Comparison of ENCODE assay signal across 2 cellular contexts in the genomic region with DNA sequence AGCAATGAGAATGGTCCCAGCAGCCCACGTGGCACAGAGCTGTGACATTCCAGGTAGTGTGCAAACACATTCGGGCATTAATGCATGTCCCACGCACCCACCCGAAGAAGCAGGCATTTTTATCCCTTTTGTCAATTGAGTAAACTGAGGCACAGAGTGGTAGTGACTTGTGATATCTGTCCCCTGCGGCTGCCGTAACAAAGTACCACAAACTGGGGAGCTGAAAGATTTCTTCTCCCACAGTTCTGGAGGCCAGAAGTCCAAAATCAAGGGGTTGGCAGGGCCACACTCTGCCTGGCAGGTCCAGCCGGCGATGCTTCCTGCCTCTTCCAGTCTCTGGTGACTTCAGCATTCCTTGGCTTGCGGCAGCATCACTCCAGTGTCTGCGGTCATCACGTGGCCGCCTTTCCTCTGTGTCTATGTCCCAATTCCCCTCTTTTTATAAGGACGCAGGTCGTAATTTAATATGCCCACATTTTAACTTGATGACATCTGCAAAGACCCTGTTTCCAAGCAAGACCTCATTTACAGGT.
A peak's percentile ranks its signal among the peaks of the same experiment; 100 is the strongest.
TF ChIP-seq lines count a peak whose summit lies in the region.

No MANE protein-coding gene starts in this region.

TF ChIP-seq in IMR-90, 13 proteins besides CTCF, POLR2A, EP300 and RAD21:
- TF ChIP-seq, protein P1, sequence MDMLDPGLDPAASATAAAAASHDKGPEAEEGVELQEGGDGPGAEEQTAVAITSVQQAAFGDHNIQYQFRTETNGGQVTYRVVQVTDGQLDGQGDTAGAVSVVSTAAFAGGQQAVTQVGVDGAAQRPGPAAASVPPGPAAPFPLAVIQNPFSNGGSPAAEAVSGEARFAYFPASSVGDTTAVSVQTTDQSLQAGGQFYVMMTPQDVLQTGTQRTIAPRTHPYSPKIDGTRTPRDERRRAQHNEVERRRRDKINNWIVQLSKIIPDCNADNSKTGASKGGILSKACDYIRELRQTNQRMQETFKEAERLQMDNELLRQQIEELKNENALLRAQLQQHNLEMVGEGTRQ (IDR thresholded peaks at IDR 0.05; ENCODE audit: low read depth, low read length), result peak; percentile 42; the same call in 1 of the 2 replicates
- TF ChIP-seq MAZ (IDR thresholded peaks at IDR 0.05; ENCODE audit: borderline replicate concordance, low read depth, low read length), result no peak

TF ChIP-seq in HepG2, 621 proteins besides CTCF, POLR2A, EP300 and RAD21 (continues in another document):
- peak; percentile 7; the same call in 1 of the 2 replicates for TF ChIP-seq YEATS2 (CRISPR knock-in tag; IDR thresholded peaks at IDR 0.05; ENCODE audit: borderline replicate concordance)
- TF ChIP-seq, protein P2, sequence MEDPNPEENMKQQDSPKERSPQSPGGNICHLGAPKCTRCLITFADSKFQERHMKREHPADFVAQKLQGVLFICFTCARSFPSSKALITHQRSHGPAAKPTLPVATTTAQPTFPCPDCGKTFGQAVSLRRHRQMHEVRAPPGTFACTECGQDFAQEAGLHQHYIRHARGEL (CRISPR knock-in tag; IDR thresholded peaks at IDR 0.05), result 0 out of 2 replicates have a peak, but pooled peaks have one; percentile 16
- no peak for TF ChIP-seq NCOA2 (CRISPR knock-in tag; IDR thresholded peaks at IDR 0.05)
- TF ChIP-seq, protein P3, sequence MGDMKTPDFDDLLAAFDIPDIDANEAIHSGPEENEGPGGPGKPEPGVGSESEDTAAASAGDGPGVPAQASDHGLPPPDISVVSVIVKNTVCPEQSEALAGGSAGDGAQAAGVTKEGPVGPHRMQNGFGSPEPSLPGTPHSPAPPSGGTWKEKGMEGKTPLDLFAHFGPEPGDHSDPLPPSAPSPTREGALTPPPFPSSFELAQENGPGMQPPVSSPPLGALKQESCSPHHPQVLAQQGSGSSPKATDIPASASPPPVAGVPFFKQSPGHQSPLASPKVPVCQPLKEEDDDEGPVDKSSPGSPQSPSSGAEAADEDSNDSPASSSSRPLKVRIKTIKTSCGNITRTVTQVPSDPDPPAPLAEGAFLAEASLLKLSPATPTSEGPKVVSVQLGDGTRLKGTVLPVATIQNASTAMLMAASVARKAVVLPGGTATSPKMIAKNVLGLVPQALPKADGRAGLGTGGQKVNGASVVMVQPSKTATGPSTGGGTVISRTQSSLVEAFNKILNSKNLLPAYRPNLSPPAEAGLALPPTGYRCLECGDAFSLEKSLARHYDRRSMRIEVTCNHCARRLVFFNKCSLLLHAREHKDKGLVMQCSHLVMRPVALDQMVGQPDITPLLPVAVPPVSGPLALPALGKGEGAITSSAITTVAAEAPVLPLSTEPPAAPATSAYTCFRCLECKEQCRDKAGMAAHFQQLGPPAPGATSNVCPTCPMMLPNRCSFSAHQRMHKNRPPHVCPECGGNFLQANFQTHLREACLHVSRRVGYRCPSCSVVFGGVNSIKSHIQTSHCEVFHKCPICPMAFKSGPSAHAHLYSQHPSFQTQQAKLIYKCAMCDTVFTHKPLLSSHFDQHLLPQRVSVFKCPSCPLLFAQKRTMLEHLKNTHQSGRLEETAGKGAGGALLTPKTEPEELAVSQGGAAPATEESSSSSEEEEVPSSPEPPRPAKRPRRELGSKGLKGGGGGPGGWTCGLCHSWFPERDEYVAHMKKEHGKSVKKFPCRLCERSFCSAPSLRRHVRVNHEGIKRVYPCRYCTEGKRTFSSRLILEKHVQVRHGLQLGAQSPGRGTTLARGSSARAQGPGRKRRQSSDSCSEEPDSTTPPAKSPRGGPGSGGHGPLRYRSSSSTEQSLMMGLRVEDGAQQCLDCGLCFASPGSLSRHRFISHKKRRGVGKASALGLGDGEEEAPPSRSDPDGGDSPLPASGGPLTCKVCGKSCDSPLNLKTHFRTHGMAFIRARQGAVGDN (CRISPR knock-in tag; IDR thresholded peaks at IDR 0.05), result 0 out of 2 replicates have a peak, but pooled peaks have one; percentile 1
- TF ChIP-seq, protein P4, sequence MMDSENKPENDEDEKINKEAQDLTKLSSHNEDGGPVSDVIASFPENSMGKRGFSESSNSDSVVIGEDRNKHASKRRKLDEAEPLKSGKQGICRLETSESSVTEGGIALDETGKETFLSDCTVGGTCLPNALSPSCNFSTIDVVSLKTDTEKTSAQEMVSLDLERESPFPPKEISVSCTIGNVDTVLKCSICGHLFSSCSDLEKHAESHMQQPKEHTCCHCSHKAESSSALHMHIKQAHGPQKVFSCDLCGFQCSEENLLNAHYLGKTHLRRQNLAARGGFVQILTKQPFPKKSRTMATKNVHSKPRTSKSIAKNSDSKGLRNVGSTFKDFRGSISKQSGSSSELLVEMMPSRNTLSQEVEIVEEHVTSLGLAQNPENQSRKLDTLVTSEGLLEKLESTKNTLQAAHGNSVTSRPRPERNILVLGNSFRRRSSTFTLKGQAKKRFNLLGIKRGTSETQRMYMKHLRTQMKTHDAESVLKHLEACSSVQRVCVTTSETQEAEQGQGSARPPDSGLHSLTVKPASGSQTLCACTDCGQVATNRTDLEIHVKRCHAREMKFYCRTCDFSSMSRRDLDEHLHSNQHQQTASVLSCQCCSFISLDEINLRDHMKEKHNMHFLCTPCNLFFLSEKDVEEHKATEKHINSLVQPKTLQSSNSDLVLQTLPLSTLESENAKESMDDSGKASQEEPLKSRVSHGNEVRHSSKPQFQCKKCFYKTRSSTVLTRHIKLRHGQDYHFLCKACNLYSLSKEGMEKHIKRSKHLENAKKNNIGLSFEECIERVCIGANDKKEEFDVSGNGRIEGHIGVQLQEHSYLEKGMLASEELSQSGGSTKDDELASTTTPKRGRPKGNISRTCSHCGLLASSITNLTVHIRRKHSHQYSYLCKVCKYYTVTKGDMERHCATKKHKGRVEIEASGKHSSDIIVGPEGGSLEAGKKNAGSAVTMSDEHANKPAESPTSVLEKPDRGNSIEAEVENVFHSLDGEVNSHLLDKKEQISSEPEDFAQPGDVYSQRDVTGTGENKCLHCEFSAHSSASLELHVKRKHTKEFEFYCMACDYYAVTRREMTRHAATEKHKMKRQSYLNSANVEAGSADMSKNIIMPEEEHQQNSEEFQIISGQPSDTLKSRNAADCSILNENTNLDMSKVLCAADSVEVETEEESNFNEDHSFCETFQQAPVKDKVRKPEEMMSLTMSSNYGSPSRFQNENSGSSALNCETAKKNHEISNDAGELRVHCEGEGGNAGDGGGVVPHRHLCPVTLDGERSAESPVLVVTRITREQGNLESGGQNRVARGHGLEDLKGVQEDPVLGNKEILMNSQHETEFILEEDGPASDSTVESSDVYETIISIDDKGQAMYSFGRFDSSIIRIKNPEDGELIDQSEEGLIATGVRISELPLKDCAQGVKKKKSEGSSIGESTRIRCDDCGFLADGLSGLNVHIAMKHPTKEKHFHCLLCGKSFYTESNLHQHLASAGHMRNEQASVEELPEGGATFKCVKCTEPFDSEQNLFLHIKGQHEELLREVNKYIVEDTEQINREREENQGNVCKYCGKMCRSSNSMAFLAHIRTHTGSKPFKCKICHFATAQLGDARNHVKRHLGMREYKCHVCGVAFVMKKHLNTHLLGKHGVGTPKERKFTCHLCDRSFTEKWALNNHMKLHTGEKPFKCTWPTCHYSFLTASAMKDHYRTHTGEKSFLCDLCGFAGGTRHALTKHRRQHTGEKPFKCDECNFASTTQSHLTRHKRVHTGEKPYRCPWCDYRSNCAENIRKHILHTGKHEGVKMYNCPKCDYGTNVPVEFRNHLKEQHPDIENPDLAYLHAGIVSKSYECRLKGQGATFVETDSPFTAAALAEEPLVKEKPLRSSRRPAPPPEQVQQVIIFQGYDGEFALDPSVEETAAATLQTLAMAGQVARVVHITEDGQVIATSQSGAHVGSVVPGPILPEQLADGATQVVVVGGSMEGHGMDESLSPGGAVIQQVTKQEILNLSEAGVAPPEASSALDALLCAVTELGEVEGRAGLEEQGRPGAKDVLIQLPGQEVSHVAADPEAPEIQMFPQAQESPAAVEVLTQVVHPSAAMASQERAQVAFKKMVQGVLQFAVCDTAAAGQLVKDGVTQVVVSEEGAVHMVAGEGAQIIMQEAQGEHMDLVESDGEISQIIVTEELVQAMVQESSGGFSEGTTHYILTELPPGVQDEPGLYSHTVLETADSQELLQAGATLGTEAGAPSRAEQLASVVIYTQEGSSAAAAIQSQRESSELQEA (CRISPR knock-in tag; IDR thresholded peaks at IDR 0.05; ENCODE audit: not compliant biosample characterization), result no peak
- TF ChIP-seq, protein P5, sequence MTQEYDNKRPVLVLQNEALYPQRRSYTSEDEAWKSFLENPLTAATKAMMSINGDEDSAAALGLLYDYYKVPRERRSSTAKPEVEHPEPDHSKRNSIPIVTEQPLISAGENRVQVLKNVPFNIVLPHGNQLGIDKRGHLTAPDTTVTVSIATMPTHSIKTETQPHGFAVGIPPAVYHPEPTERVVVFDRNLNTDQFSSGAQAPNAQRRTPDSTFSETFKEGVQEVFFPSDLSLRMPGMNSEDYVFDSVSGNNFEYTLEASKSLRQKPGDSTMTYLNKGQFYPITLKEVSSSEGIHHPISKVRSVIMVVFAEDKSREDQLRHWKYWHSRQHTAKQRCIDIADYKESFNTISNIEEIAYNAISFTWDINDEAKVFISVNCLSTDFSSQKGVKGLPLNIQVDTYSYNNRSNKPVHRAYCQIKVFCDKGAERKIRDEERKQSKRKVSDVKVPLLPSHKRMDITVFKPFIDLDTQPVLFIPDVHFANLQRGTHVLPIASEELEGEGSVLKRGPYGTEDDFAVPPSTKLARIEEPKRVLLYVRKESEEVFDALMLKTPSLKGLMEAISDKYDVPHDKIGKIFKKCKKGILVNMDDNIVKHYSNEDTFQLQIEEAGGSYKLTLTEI (CRISPR knock-in tag; conservative IDR thresholded peaks at IDR 0.05), result no peak
- TF ChIP-seq RXRB (CRISPR knock-in tag; IDR thresholded peaks at IDR 0.05; ENCODE audit: borderline replicate concordance), result no peak
- no peak for TF ChIP-seq FOXM1 (CRISPR knock-in tag; IDR thresholded peaks at IDR 0.05)
- TF ChIP-seq, protein P6, sequence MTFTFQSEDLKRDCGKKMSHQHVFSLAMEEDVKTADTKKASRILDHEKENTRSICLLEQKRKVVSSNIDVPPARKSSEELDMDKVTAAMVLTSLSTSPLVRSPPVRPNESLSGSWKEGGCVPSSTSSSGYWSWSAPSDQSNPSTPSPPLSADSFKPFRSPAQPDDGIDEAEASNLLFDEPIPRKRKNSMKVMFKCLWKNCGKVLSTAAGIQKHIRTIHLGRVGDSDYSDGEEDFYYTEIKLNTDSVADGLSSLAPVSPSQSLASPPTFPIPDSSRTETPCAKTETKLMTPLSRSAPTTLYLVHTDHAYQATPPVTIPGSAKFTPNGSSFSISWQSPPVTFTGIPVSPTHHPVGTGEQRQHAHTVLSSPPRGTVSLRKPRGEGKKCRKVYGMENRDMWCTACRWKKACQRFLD (CRISPR knock-in tag; IDR thresholded peaks at IDR 0.05; ENCODE audit: borderline replicate concordance), result no peak
- no peak for TF ChIP-seq NR1H2 (CRISPR knock-in tag; IDR thresholded peaks at IDR 0.05; ENCODE audit: borderline replicate concordance, low read depth)
- TF ChIP-seq, protein P7, sequence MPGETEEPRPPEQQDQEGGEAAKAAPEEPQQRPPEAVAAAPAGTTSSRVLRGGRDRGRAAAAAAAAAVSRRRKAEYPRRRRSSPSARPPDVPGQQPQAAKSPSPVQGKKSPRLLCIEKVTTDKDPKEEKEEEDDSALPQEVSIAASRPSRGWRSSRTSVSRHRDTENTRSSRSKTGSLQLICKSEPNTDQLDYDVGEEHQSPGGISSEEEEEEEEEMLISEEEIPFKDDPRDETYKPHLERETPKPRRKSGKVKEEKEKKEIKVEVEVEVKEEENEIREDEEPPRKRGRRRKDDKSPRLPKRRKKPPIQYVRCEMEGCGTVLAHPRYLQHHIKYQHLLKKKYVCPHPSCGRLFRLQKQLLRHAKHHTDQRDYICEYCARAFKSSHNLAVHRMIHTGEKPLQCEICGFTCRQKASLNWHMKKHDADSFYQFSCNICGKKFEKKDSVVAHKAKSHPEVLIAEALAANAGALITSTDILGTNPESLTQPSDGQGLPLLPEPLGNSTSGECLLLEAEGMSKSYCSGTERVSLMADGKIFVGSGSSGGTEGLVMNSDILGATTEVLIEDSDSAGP (CRISPR knock-in tag; IDR thresholded peaks at IDR 0.05; ENCODE audit: borderline replicate concordance), result peak; percentile 54; the same call in 1 of the 2 replicates
- TF ChIP-seq PLRG1 (conservative IDR thresholded peaks at IDR 0.05), result no peak
- TF ChIP-seq ZNF224 (CRISPR knock-in tag; IDR thresholded peaks at IDR 0.05), result no peak
- TF ChIP-seq TEAD3 (CRISPR knock-in tag; optimal IDR thresholded peaks at IDR 0.05; ENCODE audit: borderline replicate concordance), result no peak
- no peak for TF ChIP-seq SMARCE1 (IDR thresholded peaks at IDR 0.05; ENCODE audit: borderline replicate concordance)
- TF ChIP-seq ZNF724P (CRISPR knock-in tag; IDR thresholded peaks at IDR 0.05; ENCODE audit: borderline replicate concordance), result no peak
- TF ChIP-seq STAG1 (CRISPR knock-in tag; IDR thresholded peaks at IDR 0.05), result no peak
- TF ChIP-seq MTF2 (CRISPR knock-in tag; IDR thresholded peaks at IDR 0.05; ENCODE audit: borderline replicate concordance), result no peak
- no peak for TF ChIP-seq ZNF563 (CRISPR knock-in tag; IDR thresholded peaks at IDR 0.05)
- TF ChIP-seq REXO4 (CRISPR knock-in tag; IDR thresholded peaks at IDR 0.05; ENCODE audit: borderline replicate concordance), result no peak
- TF ChIP-seq, protein P8, sequence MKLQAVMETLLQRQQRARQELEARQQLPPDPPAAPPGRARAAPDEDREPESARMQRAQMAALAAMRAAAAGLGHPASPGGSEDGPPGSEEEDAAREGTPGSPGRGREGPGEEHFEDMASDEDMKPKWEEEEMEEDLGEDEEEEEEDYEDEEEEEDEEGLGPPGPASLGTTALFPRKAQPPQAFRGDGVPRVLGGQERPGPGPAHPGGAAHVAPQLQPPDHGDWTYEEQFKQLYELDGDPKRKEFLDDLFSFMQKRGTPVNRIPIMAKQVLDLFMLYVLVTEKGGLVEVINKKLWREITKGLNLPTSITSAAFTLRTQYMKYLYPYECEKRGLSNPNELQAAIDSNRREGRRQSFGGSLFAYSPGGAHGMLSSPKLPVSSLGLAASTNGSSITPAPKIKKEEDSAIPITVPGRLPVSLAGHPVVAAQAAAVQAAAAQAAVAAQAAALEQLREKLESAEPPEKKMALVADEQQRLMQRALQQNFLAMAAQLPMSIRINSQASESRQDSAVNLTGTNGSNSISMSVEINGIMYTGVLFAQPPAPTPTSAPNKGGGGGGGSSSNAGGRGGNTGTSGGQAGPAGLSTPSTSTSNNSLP (IDR thresholded peaks at IDR 0.05; ENCODE audit: low read depth, low read length), result no peak
- TF ChIP-seq SNRNP70 (IDR thresholded peaks at IDR 0.05; ENCODE audit: low read depth, low read length), result no peak
- TF ChIP-seq TBX2 (CRISPR knock-in tag; IDR thresholded peaks at IDR 0.05; ENCODE audit: borderline replicate concordance), result peak; percentile 8; the same call in 1 of the 2 replicates
- TF ChIP-seq POLR2G (IDR thresholded peaks at IDR 0.05; ENCODE audit: low read depth, low read length), result no peak
- no peak for TF ChIP-seq ZNF607 (CRISPR knock-in tag; IDR thresholded peaks at IDR 0.05; ENCODE audit: borderline replicate concordance)
- no peak for TF ChIP-seq ARID2 (CRISPR knock-in tag; IDR thresholded peaks at IDR 0.05; ENCODE audit: borderline replicate concordance)
- no peak for TF ChIP-seq RORA (CRISPR knock-in tag; IDR thresholded peaks at IDR 0.05)
- no peak for TF ChIP-seq ZNF496 (CRISPR knock-in tag; IDR thresholded peaks at IDR 0.05; ENCODE audit: insufficient replicate concordance)
- TF ChIP-seq ASH2L (IDR thresholded peaks at IDR 0.05; ENCODE audit: insufficient read length, low read depth, low read length), result no peak
- TF ChIP-seq CBX5 (CRISPR knock-in tag; IDR thresholded peaks at IDR 0.05; ENCODE audit: borderline replicate concordance), result no peak
- TF ChIP-seq NKX3-1 (CRISPR knock-in tag; IDR thresholded peaks at IDR 0.05), result no peak
- TF ChIP-seq CBX2 (IDR thresholded peaks at IDR 0.05; ENCODE audit: low read depth, low read length), result no peak
- no peak for TF ChIP-seq CBX2 (CRISPR knock-in tag; IDR thresholded peaks at IDR 0.05; ENCODE audit: low read depth)
- TF ChIP-seq TCF7L2 (IDR thresholded peaks at IDR 0.05; ENCODE audit: low read depth, low read length), result no peak
- no peak for TF ChIP-seq NR2F6 (IDR thresholded peaks at IDR 0.05)
- TF ChIP-seq NR2F6 (CRISPR knock-in tag; IDR thresholded peaks at IDR 0.05), result no peak
- TF ChIP-seq MAFK (conservative IDR thresholded peaks at IDR 0.05 in 1 of 2, IDR thresholded peaks at IDR 0.05 in 1 of 2; ENCODE audit: low read length in 2 of 2), result no peak
